21 cellular contexts compared by ENCODE assay signal in the genomic region with DNA sequence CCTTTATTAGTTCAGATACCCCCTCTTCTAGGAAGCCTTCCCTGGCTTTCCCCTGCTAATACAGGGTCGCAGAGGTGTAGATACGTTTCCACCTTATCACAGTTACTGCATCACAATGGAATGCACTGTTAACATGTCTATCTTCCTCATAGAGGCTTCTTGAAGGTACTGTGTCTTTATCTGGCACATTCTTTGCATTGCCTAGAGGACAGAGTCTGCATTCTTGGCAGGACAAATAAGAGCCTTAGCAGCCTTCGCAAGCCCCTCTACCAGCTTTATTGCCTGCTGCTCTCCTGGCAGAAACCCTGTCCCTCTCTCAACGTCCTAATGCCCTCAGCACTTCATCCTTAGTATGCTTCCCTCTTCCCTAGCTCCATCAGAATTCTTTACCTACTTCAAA.
"Had no signal": no experiment of that assay in that cellular context is flagged by ENCODE, and none has a peak within 500 bp of the region (broad histone marks: within the 10 kb centered on the region; RNA-seq: fewer than 3 reads in every experiment).

No MANE protein-coding gene starts in this region.

- H3K4me1 Mint-ChIP-seq: memory B cell, T-cell had no signal

- H3K9me3 Mint-ChIP-seq: dendritic cell treated with granulocyte-macrophage colony-stimulating factor and Interleukin-4, amounts not matched to agents 40 ng/mL and 50 ng/mL, for 4 days; memory B cell; natural killer cell treated with Interleukin-12 subunit alpha and Interleukin-12 subunit beta and Interleukin-15 and Interleukin-18, amount 100 ng/mL, for 72 hours; T-cell had no signal

- H3K9me3 ChIP-seq: breast epithelium, transverse colon had no signal

- H3K27ac Mint-ChIP-seq: dendritic cell treated with granulocyte-macrophage colony-stimulating factor and Interleukin-4, amounts not matched to agents 40 ng/mL and 50 ng/mL, for 4 days; memory B cell; natural killer cell treated with Interleukin-12 subunit alpha and Interleukin-12 subunit beta and Interleukin-15 and Interleukin-18, amount 100 ng/mL, for 72 hours; T-cell had no signal

- H3K36me3 Mint-ChIP-seq: memory B cell; natural killer cell treated with Interleukin-12 subunit alpha and Interleukin-12 subunit beta and Interleukin-15 and Interleukin-18, amount 100 ng/mL, for 72 hours; T-cell had no signal

- H3K27me3 Mint-ChIP-seq: dendritic cell treated with granulocyte-macrophage colony-stimulating factor and Interleukin-4, amounts not matched to agents 40 ng/mL and 50 ng/mL, for 4 days had no signal

- H3K4me3 ChIP-seq: breast epithelium, transverse colon had no signal

- H3K36me3 ChIP-seq: breast epithelium, transverse colon had no signal

- DNase-seq: activated CD4-positive, alpha-beta T cell treated with anti-CD3 and anti-CD28 coated beads, Interleukin-2, amount 50 U/mL, for 1 hour; activated naive CD4-positive, alpha-beta T cell; aorta; cerebellar nuclear complex; effector memory CD4-positive, alpha-beta T cell; foreskin melanocyte; head of caudate nucleus; occipital lobe; stimulated activated CD4-positive, alpha-beta T cell treated with anti-CD3 and anti-CD28 coated beads, Interleukin-4, amount 100 ng/mL, for 24 hours; stimulated activated CD8-positive, alpha-beta memory T cell treated with anti-CD3 and anti-CD28 coated beads, Interleukin-4, amount 100 ng/mL, for 48 hours; stimulated activated naive CD4-positive, alpha-beta T cell treated with Interleukin-2 at 50 U/mL for 16 hours; substantia nigra; T-cell; T-helper 9 cell; transverse colon had no signal

- H3K27me3 ChIP-seq: breast epithelium, transverse colon had no signal

- H3K4me3 Mint-ChIP-seq: dendritic cell treated with granulocyte-macrophage colony-stimulating factor and Interleukin-4, amounts not matched to agents 40 ng/mL and 50 ng/mL, for 4 days; memory B cell; natural killer cell treated with Interleukin-12 subunit alpha and Interleukin-12 subunit beta and Interleukin-15 and Interleukin-18, amount 100 ng/mL, for 72 hours; T-cell had no signal

- H3K4me1 ChIP-seq: breast epithelium, transverse colon had no signal

- H3K27ac ChIP-seq: breast epithelium, epithelial cell of prostate, transverse colon had no signal

- ATAC-seq: activated CD4-positive, CD25-positive, alpha-beta regulatory T cell treated with anti-CD3 and anti-CD28 coated beads, Interleukin-2, amount 50 U/mL, for 24 hours; natural killer cell treated with Interleukin-12 subunit alpha and Interleukin-12 subunit beta and Interleukin-15 and Interleukin-18, amount 100 ng/mL, for 72 hours; T-cell had no signal
